11 cellular contexts compared by ENCODE assay signal in genomic region chr12:48765753-48766162, GRCh38. TPM values are rescaled to one million over a fixed set of nuclear protein-coding genes. Genes with fewer than 3 reads are reported as not detected.
DNase-seq lines count a peak whose midpoint lies in the region; ATAC-seq and TF ChIP-seq lines count a peak whose summit lies in the region.
"Had no signal": no experiment of that assay in that cellular context is flagged by ENCODE, and none has a peak within 500 bp of the region (broad histone marks: within the 10 kb centered on the region; RNA-seq: fewer than 3 reads in every experiment).

No MANE protein-coding gene starts in this region.

- no peak for TF ChIP-seq CTCF in PC-3 (conservative IDR thresholded peaks at IDR 0.05; ENCODE audit: low read depth, low read length)

- no peak overlapping the region for H3K27ac ChIP-seq in PC-3 (ENCODE audit: low read length)
- H3K27ac ChIP-seq: skin epidermis had no signal

- H3K79me2 ChIP-seq in PC-3 (ENCODE audit: low read length) = no peaks in the 10 kb centered on the region

- no peaks in the 10 kb centered on the region for H3K27me3 ChIP-seq in PC-3 (ENCODE audit: low read length)

- DNase-seq in activated T-cell treated with anti-CD3 and anti-CD28 coated beads, Interleukin-2, amount 50 U/mL, for 4 hours = no peak
- DNase-seq in activated T-cell treated with anti-CD3 and anti-CD28 coated beads, Interleukin-2, amount 50 U/mL, for 1 hour = no peak
- DNase-seq in NOMO-1 (lab: John Stamatoyannopoulos, UW; ENCODE audit: unreplicated experiment in 2 of 2) (peak; percentile 53 to 77), cerebellar nuclear complex (lab: John Stamatoyannopoulos, UW) (no peak), NCI-H345 (lab: John Stamatoyannopoulos, UW) (no peak), PC-3 (no peak)
- no peak for DNase-seq in effector memory CD8-positive, alpha-beta T cell
- peak; percentile 32 for DNase-seq in stimulated activated naive CD8-positive, alpha-beta T cell treated with anti-CD3 and anti-CD28 coated beads, Interleukin-15, Interleukin-2, amounts not matched to agents 100 U/mL and 50 U/mL, for 24 hours

- BruUV-seq in PC-3 (replicated peaks; lab: Mats Ljungman, UMichigan) = no TSS peak

- H3K27me3 Mint-ChIP-seq in activated T-cell treated with anti-CD3 and anti-CD28 coated beads, Interleukin-2, amount 50 U/mL, for 4 hours (ENCODE audit: low read depth) = no peaks in the 10 kb centered on the region
- H3K27me3 Mint-ChIP-seq in effector memory CD8-positive, alpha-beta T cell = peaks cover 0 to 6% of the 10 kb centered on the region in 2 donors

- no peaks in the 10 kb centered on the region for H4K20me1 ChIP-seq in PC-3 (ENCODE audit: low read length)

- POLR2A ChIA-PET in PC-3 (lab: Charles Lee; ENCODE audit: unreplicated experiment) = no interaction called here

- intact Hi-C loops in PC-3 (cut with micrococcal nuclease) = no loop called here

- H3K9me3 ChIP-seq in PC-3 (ENCODE audit: low read length) = no peaks in the 10 kb centered on the region
- H3K9me3 ChIP-seq: HAP-1 had no signal

- H3K4me2 ChIP-seq in PC-3 (ENCODE audit: low read length) = no peak overlapping the region

- peak overlapping the region in 1 of 2 donors; percentile 71 for H3K27ac Mint-ChIP-seq in effector memory CD8-positive, alpha-beta T cell

- no peaks in the 10 kb centered on the region for H3K9me3 Mint-ChIP-seq in activated T-cell treated with anti-CD3 and anti-CD28 coated beads, Interleukin-2, amount 50 U/mL, for 4 hours
- no peaks in the 10 kb centered on the region for H3K9me3 Mint-ChIP-seq in effector memory CD8-positive, alpha-beta T cell

- peaks cover 10% of the 10 kb centered on the region for H3K4me1 Mint-ChIP-seq in activated T-cell treated with anti-CD3 and anti-CD28 coated beads, Interleukin-2, amount 50 U/mL, for 4 hours (ENCODE audit: low read depth)
- H3K4me1 Mint-ChIP-seq in effector memory CD8-positive, alpha-beta T cell (ENCODE audit: low read depth in 2 of 2) = peaks cover 11 to 14% of the 10 kb centered on the region in 2 donors

- H3K4me3 ChIP-seq in PC-3 (ENCODE audit: low read length) = no peak overlapping the region
- H3K4me3 ChIP-seq: HAP-1, skin epidermis had no signal

- ATAC-seq in activated T-cell treated with anti-CD3 and anti-CD28 coated beads, Interleukin-2, amount 50 U/mL, for 4 hours = peak; percentile 34 to 50
- ATAC-seq in effector memory CD8-positive, alpha-beta T cell (replicated peaks) = peak; percentile 62
- ATAC-seq in stimulated activated naive CD8-positive, alpha-beta T cell treated with anti-CD3 and anti-CD28 coated beads, Interleukin-15, Interleukin-2, amounts not matched to agents 100 U/mL and 50 U/mL, for 24 hours = peak; percentile 82
- ATAC-seq in PC-3 = no peak
- ATAC-seq: Panc1 had no signal

- H3F3A ChIP-seq in PC-3 (ENCODE audit: low read length, unreplicated experiment) = no peaks in the 10 kb centered on the region

- H3K36me3 Mint-ChIP-seq in activated T-cell treated with anti-CD3 and anti-CD28 coated beads, Interleukin-2, amount 50 U/mL, for 4 hours (ENCODE audit: insufficient read depth) = no peaks in the 10 kb centered on the region
- H3K36me3 Mint-ChIP-seq in effector memory CD8-positive, alpha-beta T cell (ENCODE audit: insufficient read depth) = no peaks in the 10 kb centered on the region

- H3K4me1 ChIP-seq in PC-3 (ENCODE audit: insufficient read depth, low read length) = peaks cover 9% of the 10 kb centered on the region; the same call in 1 of the 2 replicates
- H3K4me1 ChIP-seq: HAP-1 had no signal

- no peak overlapping the region for H3K4me3 Mint-ChIP-seq in activated T-cell treated with anti-CD3 and anti-CD28 coated beads, Interleukin-2, amount 50 U/mL, for 4 hours
- no peak overlapping the region for H3K4me3 Mint-ChIP-seq in effector memory CD8-positive, alpha-beta T cell

- CTCF ChIA-PET in PC-3 (lab: Charles Lee) = no interaction called here

- no peaks in the 10 kb centered on the region for H3K9me2 ChIP-seq in PC-3 (replicated peaks; ENCODE audit: low read length)

- no peak overlapping the region for H2AFZ ChIP-seq in PC-3 (ENCODE audit: low read length)

- no peak overlapping the region for H3K9ac ChIP-seq in PC-3 (ENCODE audit: low read length)

- H3K36me3 ChIP-seq in PC-3 (ENCODE audit: low read depth, low read length) = peaks cover 11% of the 10 kb centered on the region; the same call in 1 of the 2 replicates

RNA-seq across cellular contexts. Expression of gene ADCY6, which starts 23.1 kb away (rescaled TPM):
- total RNA-seq in activated T-cell treated with anti-CD3 and anti-CD28 coated beads, Interleukin-2, amount 50 U/mL, for 4 hours = under 1 TPM; 0.22 to 0.53 (median 0.40) TPM
- total RNA-seq in PC-3 (2014; rRNA removed) = 19.0 and 24.4 TPM in 2 replicates

RNA-seq across cellular contexts. Expression of gene CCNT1, which starts 49.3 kb away (rescaled TPM):
- total RNA-seq in activated T-cell treated with anti-CD3 and anti-CD28 coated beads, Interleukin-2, amount 50 U/mL, for 4 hours = 10 to 100 TPM; 33.7 to 37.7 (median 35.9) TPM
- 15.1 and 20.7 TPM in 2 replicates for total RNA-seq in PC-3 (2014; rRNA removed)

RNA-seq across cellular contexts. Expression of gene CACNB3, which starts 52.5 kb away (rescaled TPM):
- total RNA-seq in activated T-cell treated with anti-CD3 and anti-CD28 coated beads, Interleukin-2, amount 50 U/mL, for 4 hours = 1 to 10 TPM; 1.7 to 3.5 (median 2.3) TPM
- 21.4 and 32.9 TPM in 2 replicates for total RNA-seq in PC-3 (2014; rRNA removed)

Comparison
In these comparisons a context has a peak if more than half of its experiments do, and no peak if none do; other contexts are left out.
1. DNase-seq: peak in NOMO-1 (2 of 2) and stimulated activated naive CD8-positive, alpha-beta T cell treated with anti-CD3 and anti-CD28 coated beads, Interleukin-15, Interleukin-2, amounts not matched to agents 100 U/mL and 50 U/mL, for 24 hours (single experiment); none in activated T-cell treated with anti-CD3 and anti-CD28 coated beads, Interleukin-2, amount 50 U/mL, for 4 hours (single experiment), activated T-cell treated with anti-CD3 and anti-CD28 coated beads, Interleukin-2, amount 50 U/mL, for 1 hour (single experiment), effector memory CD8-positive, alpha-beta T cell (0 of 3), cerebellar nuclear complex (0 of 2), NCI-H345 (single experiment) and PC-3 (single experiment).
2. RNA of gene ADCY6, which starts 23.1 kb away (total RNA-seq): 19.0 to 24.4 TPM in PC-3; 0.22 to 0.53 TPM in activated T-cell treated with anti-CD3 and anti-CD28 coated beads, Interleukin-2, amount 50 U/mL, for 4 hours; every median in the first group is over 10 times any median in the second.